ENCODE assay signal across 9 cellular contexts in the genomic region with DNA sequence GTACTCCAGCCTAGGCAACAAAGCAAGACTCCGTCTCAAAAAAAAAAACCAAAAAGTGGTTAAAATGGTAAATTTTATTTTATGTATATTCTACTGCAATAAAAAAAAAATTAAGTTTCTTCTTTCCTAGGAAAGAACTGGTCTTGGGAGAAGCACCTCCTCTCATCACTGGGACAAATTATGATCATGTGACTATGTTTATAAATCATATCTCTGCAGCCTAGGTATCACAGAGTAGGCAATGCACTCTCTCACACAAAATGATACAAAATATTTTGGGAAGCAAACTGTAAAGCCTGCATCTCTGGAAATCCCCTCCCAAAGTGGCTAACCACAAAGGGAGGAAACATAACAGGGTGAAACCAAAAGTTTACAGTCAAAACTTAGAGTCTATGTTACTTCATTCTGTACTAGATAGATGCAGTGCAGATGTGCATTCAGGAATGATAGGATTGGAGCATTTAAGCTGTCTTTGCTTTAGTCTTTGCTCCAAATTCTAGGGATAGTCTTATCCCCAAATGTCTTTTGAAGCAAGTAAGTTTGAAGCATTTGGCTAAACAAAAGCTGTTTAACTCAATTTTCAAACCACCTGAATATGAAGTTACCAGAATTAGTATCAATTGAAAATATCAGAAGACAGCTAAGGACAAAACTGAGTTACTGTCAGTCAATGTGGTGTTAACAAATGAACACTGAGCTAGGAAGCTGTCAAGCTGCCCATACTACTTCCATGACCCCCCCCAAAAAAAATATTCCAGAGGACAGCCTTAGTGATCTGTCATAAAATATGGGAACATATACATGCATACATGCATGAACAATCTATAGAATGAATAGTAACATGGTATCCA. TPM values are rescaled to one million over a fixed set of nuclear protein-coding genes. Genes with fewer than 3 reads are reported as not detected.
DNase-seq lines count a peak whose midpoint lies in the region; ATAC-seq and TF ChIP-seq lines count a peak whose summit lies in the region.
"Had no signal": no experiment of that assay in that cellular context is flagged by ENCODE, and none has a peak within 500 bp of the region (broad histone marks: within the 10 kb centered on the region; RNA-seq: fewer than 3 reads in every experiment).

No MANE protein-coding gene starts in this region.

- no peak overlapping the region for H3K4me3 ChIP-seq in KMS-11 (IDR thresholded peaks at IDR 0.05; ENCODE audit: insufficient read depth, low read depth, low read length)
- no peak overlapping the region for H3K4me3 ChIP-seq in fibroblast of the aortic adventitia (ENCODE audit: low read depth, low read length)
- no peak overlapping the region for H3K4me3 ChIP-seq in trophoblast cell (ENCODE audit: low read depth, low read length)

- H2AFZ ChIP-seq in KMS-11 (ENCODE audit: low read depth): no peak overlapping the region
- H2AFZ ChIP-seq in trophoblast cell (ENCODE audit: insufficient read depth, low read length, poor library complexity): no peak overlapping the region

- peaks cover 3% of the 10 kb centered on the region for H3K9me3 ChIP-seq in trophoblast cell (ENCODE audit: insufficient read depth, low read depth, low read length)

- peak overlapping the region; percentile 88 for H3K27ac ChIP-seq in KMS-11
- no peak overlapping the region for H3K27ac ChIP-seq in trophoblast cell (ENCODE audit: low read depth, low read length)

- H3K27me3 ChIP-seq in KMS-11 (ENCODE audit: insufficient read depth, low read depth) (no peaks in the 10 kb centered on the region), trophoblast cell (ENCODE audit: insufficient read depth, low read length) (no peaks in the 10 kb centered on the region)

- H3K18ac ChIP-seq in trophoblast cell (ENCODE audit: low read length): no peak overlapping the region

- H4K20me1 ChIP-seq in KMS-11 (ENCODE audit: insufficient read depth): no peaks in the 10 kb centered on the region

- H3K4me1 ChIP-seq in KMS-11 (ENCODE audit: low read depth, poor library complexity, severe bottlenecking) (peaks cover 83% of the 10 kb centered on the region), trophoblast cell (ENCODE audit: control insufficient read depth in 1 of 2, insufficient read depth in 2 of 2, low read length in 2 of 2) (no peaks in the 10 kb centered on the region)

- H2BK120ac ChIP-seq in trophoblast cell (ENCODE audit: insufficient read depth, low read length, poor library complexity): no peak overlapping the region

- H4K8ac ChIP-seq in trophoblast cell (ENCODE audit: low read depth, low read length): no peak overlapping the region

- H3K36me3 ChIP-seq in KMS-11 (ENCODE audit: insufficient read depth) (no peaks in the 10 kb centered on the region), trophoblast cell (ENCODE audit: control insufficient read depth in 1 of 2, insufficient read depth in 2 of 2, low read length in 2 of 2) (peaks cover 0 to 1% of the 10 kb centered on the region in 2 experiments)

- H3K9ac ChIP-seq in KMS-11 (peak overlapping the region; percentile 46; the same call in 1 of the 2 replicates), trophoblast cell (ENCODE audit: low read length) (no peak overlapping the region)

- WGBS in trophoblast cell (ENCODE audit: extremely low coverage, insufficient coverage, insufficient read length): no CpG with 5 or more reads among the region's 1 CpG

- no peaks in the 10 kb centered on the region for H3K79me1 ChIP-seq in trophoblast cell (ENCODE audit: low read length)

- intact Hi-C loops in left cardiac atrium (cut with DNase I): no loop called here

- 0 out of 2 replicates have a peak, but pooled peaks cover 3% of the 10 kb centered on the region for H3K79me2 ChIP-seq in KMS-11 (ENCODE audit: insufficient read depth, low read depth)
- H3K79me2 ChIP-seq in trophoblast cell (ENCODE audit: control insufficient read depth, insufficient read depth, low read length, poor library complexity): no peaks in the 10 kb centered on the region

- DNase-seq in fibroblast of the aortic adventitia (ENCODE audit: low read depth) (peak; percentile 43), dermis blood vessel endothelial cell (no peak), left cardiac atrium (no peak), OCI-M2 (lab: John Stamatoyannopoulos, UW; ENCODE audit: unreplicated experiment) (no peak), trophoblast cell (no peak)
- DNase-seq: Right ventricle myocardium superior had no signal

- TF ChIP-seq CTCF in KMS-11 (conservative IDR thresholded peaks at IDR 0.05; ENCODE audit: low read depth, low read length) (no peak), fibroblast of the aortic adventitia (IDR thresholded peaks at IDR 0.05; ENCODE audit: insufficient read depth, low read length) (no peak)

- H3K23ac ChIP-seq in trophoblast cell (ENCODE audit: low read length): no peak overlapping the region

- H3K14ac ChIP-seq in trophoblast cell (ENCODE audit: low read length): no peak overlapping the region

- H4K12ac ChIP-seq in trophoblast cell (ENCODE audit: low read depth, low read length): no peak overlapping the region

- no peak overlapping the region for H4K91ac ChIP-seq in trophoblast cell (ENCODE audit: low read depth, low read length)

- no peak overlapping the region for H2BK5ac ChIP-seq in trophoblast cell (ENCODE audit: low read depth, low read length, poor library complexity)

- no peak overlapping the region for H3K4ac ChIP-seq in trophoblast cell (ENCODE audit: low read depth, low read length)

- H2AK5ac ChIP-seq in trophoblast cell (ENCODE audit: low read length): no peak overlapping the region

- ATAC-seq in GM18498 (IDR thresholded peaks at IDR 0.05; ENCODE audit: unreplicated experiment): peak; percentile 73
- ATAC-seq in GM21619 (IDR thresholded peaks at IDR 0.05; ENCODE audit: unreplicated experiment): peak; percentile 79
- ATAC-seq in left cardiac atrium: no peak

- no peak overlapping the region for H2BK12ac ChIP-seq in trophoblast cell (ENCODE audit: low read length)

- H3K4me2 ChIP-seq in KMS-11 (peak overlapping the region; percentile 65), trophoblast cell (ENCODE audit: low read length) (no peak overlapping the region)

RNA-seq across cellular contexts. Expression of gene MALT1, which starts 21.1 kb away (rescaled TPM):
- total RNA-seq in fibroblast of the aortic adventitia (ENCODE audit: low replicate concordance) (18.3 and 56.1 TPM in 2 replicates), dermis blood vessel endothelial cell (34.5 and 37.1 TPM in 2 replicates), left cardiac atrium (10 to 100 TPM; 12.0 to 12.4 TPM)
- 29.5 and 29.7 TPM in 2 replicates for polyA plus RNA-seq in trophoblast cell (2013)

RNA-seq across cellular contexts. Expression of gene ALPK2, which starts 21.3 kb away (rescaled TPM):
- total RNA-seq in fibroblast of the aortic adventitia (ENCODE audit: low replicate concordance) (8.8 and 26.4 TPM in 2 replicates), dermis blood vessel endothelial cell (0.09 and 0.17 TPM in 2 replicates), left cardiac atrium (100 to 1,000 TPM; 200 to 232 TPM)
- polyA plus RNA-seq in trophoblast cell (2013): 8.5 and 8.7 TPM in 2 replicates

Comparison
In these comparisons a context has a peak if more than half of its experiments do, and no peak if none do; other contexts are left out.
1. ATAC-seq: peak in GM18498 (single experiment) and GM21619 (single experiment); none in left cardiac atrium (0 of 2).